In genomic region chr1:232191560-232191959, GRCh38 we compare ENCODE assay signal across 10 cellular contexts.
"Had no signal": no experiment of that assay in that cellular context is flagged by ENCODE, and none has a peak within 500 bp of the region (broad histone marks: within the 10 kb centered on the region; RNA-seq: fewer than 3 reads in every experiment).

No MANE protein-coding gene starts in this region.

- H3K4me2 ChIP-seq: GM23338 had no signal

- H3K9ac ChIP-seq: GM23248 had no signal

- FAIRE-seq: H54 had no signal

- H3K9me3 Mint-ChIP-seq: GM23338 had no signal

- H3K4me3 ChIP-seq: GM23248, GM23338, HAP-1 had no signal

- H3K27ac ChIP-seq: GM23248 had no signal

- H3K36me3 ChIP-seq: HAP-1 had no signal

- H3K9me3 ChIP-seq: HAP-1 had no signal

- H2AFZ ChIP-seq: GM23248, GM23338 had no signal

- H3K4me3 Mint-ChIP-seq: GM23338, H9, HFFc6 had no signal

- ATAC-seq: GM23338, HCT116 had no signal

- H3K27ac Mint-ChIP-seq: GM23338, H9, HFFc6 had no signal

- H3K4me1 ChIP-seq: HAP-1 had no signal

- DNase-seq: GM23248, GOT3, H7, H9, HCEC 1CT, HFFc6 had no signal
